In genomic region chr1:2966435-2966834, GRCh38 we compare ENCODE assay signal across 21 cellular contexts. TPM values are rescaled to one million over a fixed set of nuclear protein-coding genes. Genes with fewer than 3 reads are reported as not detected.
"Had no signal": no experiment of that assay in that cellular context is flagged by ENCODE, and none has a peak within 500 bp of the region (broad histone marks: within the 10 kb centered on the region; RNA-seq: fewer than 3 reads in every experiment).

No MANE protein-coding gene starts in this region.

- H3K27me3 ChIP-seq: cardiac muscle cell, colonic mucosa, testis had no signal

- H3K36me3 ChIP-seq: cardiac muscle cell, colonic mucosa, left lung had no signal

- H3K4me1 ChIP-seq: colonic mucosa, left lung had no signal

- H3K4me3 ChIP-seq: cardiac muscle cell, colonic mucosa, left lung, skin epidermis, testis had no signal

- H3K9me3 ChIP-seq: colonic mucosa, left lung, testis had no signal

- DNase-seq: activated CD4-positive, alpha-beta T cell treated with anti-CD3 and anti-CD28 coated beads, Interleukin-2, amount 10 ng/mL, durations not matched to agents 24 days and 14 days; activated T-cell treated with anti-CD3 and anti-CD28 coated beads, Interleukin-2, amount 50 U/mL, for 4 hours; colonic mucosa; erythroblast; foreskin melanocyte; islet precursor cell; retina; SIG-M5; stimulated activated CD4-positive, alpha-beta T cell treated with anti-CD3 and anti-CD28 coated beads, Interleukin-15, amount 100 ng/mL, for 24 hours; stimulated activated CD4-positive, alpha-beta T cell treated with anti-CD3 and anti-CD28 coated beads, Interleukin-2, amount 100 ng/mL, for 48 hours; stimulated activated naive CD8-positive, alpha-beta T cell treated with anti-CD3 and anti-CD28 coated beads, Interleukin-15, amount 100 ng/mL, for 72 hours; T-helper 1 cell; T-helper 9 cell; testis had no signal

- H3K27ac ChIP-seq: cardiac muscle cell, colonic mucosa, left lung, skin epidermis, testis had no signal

- ATAC-seq: activated T-cell treated with anti-CD3 and anti-CD28 coated beads, Interleukin-2, amount 50 U/mL, for 4 hours; left lung; SK-N-SH treated with all-trans-retinoic acid at 6 μM for 48 hours; stimulated activated naive CD8-positive, alpha-beta T cell treated with anti-CD3 and anti-CD28 coated beads, Interleukin-15, amount 100 ng/mL, for 72 hours had no signal

RNA-seq across cellular contexts. Expression of gene ACTRT2, which starts 54.8 kb away (rescaled TPM):
- total RNA-seq: activated CD4-positive, alpha-beta T cell treated with anti-CD3 and anti-CD28 coated beads, Interleukin-2, amount 10 ng/mL, durations not matched to agents 24 days and 14 days; activated T-cell treated with anti-CD3 and anti-CD28 coated beads, Interleukin-2, amount 50 U/mL, for 4 hours; cardiac muscle cell; colonic mucosa; left lung; mononuclear cell; urinary bladder had no signal
- polyA plus RNA-seq: adipose tissue, cardiac muscle cell, urinary bladder had no signal
